7 cellular contexts compared by ENCODE assay signal in genomic region chr21:6498716-6499115, GRCh38.
DNase-seq lines count a peak whose midpoint lies in the region; ATAC-seq and TF ChIP-seq lines count a peak whose summit lies in the region.
"Not testable (repeated sequence)": the region's sequence is repeated elsewhere in the genome, so short reads cannot be mapped to it uniquely, and the experiment has no call there.

No MANE protein-coding gene starts in this region.

- intact Hi-C loops in IMR-90 (cut with micrococcal nuclease); posterior vena cava (cut with DNase I): not testable (repeated sequence)

- H4K20me1 ChIP-seq in IMR-90 (ENCODE audit: insufficient read depth, low read length): not testable (repeated sequence)

- CTCF ChIA-PET in IMR-90 (lab: Yijun Ruan, JAX): not testable (repeated sequence)

- not testable (repeated sequence) for H3K9me3 Mint-ChIP-seq in central memory CD8-positive, alpha-beta T cell

- peak; percentile 15 for ATAC-seq in GM18909 (IDR thresholded peaks at IDR 0.05; ENCODE audit: poor library complexity, unreplicated experiment)
- ATAC-seq in HG02610 (IDR thresholded peaks at IDR 0.05; ENCODE audit: unreplicated experiment): peak; percentile 19
- peak; percentile 46 for ATAC-seq in IMR-90 (ENCODE audit: low read depth)
- ATAC-seq in central memory CD8-positive, alpha-beta T cell (replicated peaks; ENCODE audit: extremely low read depth, poor library complexity, severe bottlenecking): peak; percentile 10

- not testable (repeated sequence) for H3K4me1 ChIP-seq in IMR-90 (ENCODE audit: control insufficient read depth, insufficient read depth, low read length); iPS-20b (ENCODE audit: insufficient read depth, low read length)

- WGBS in IMR-90 (ENCODE audit: extremely low coverage in 2 of 2, insufficient read length in 1 of 2), 2 experiments: no CpG with 5 or more reads among the region's 55 CpGs

- POLR2A ChIA-PET in IMR-90 (lab: Charles Lee; ENCODE audit: unreplicated experiment): not testable (repeated sequence)

- peak overlapping the region; percentile 60 for H3K9ac ChIP-seq in IMR-90 (ENCODE audit: low read depth, low read length)
- H3K9ac ChIP-seq in iPS-20b (ENCODE audit: low read depth, low read length): not testable (repeated sequence)

- TF ChIP-seq CTCF in IMR-90 (conservative IDR thresholded peaks at IDR 0.05; ENCODE audit: low read depth, low read length): not testable (repeated sequence)

- TF ChIP-seq RAD21 in IMR-90 (IDR thresholded peaks at IDR 0.05; ENCODE audit: low read length): not testable (repeated sequence)

- not testable (repeated sequence) for H4K8ac ChIP-seq in IMR-90 (ENCODE audit: low read depth in 2 of 2, low read length in 2 of 2)

- not testable (repeated sequence) for H2BK5ac ChIP-seq in IMR-90 (ENCODE audit: low read depth, low read length, poor library complexity, severe bottlenecking)

- not testable (repeated sequence) for H3K4ac ChIP-seq in IMR-90 (ENCODE audit: low read depth, low read length)

- not testable (repeated sequence) for H3K4me2 ChIP-seq in IMR-90 (ENCODE audit: low read depth, low read length)

- H3K9me1 ChIP-seq in IMR-90 (ENCODE audit: insufficient read depth, low read length): not testable (repeated sequence)

- BruUV-seq in IMR-90 (replicated peaks; lab: Mats Ljungman, UMichigan): not testable (repeated sequence)

- H3K4me3 ChIP-seq in IMR-90 (ENCODE audit: insufficient read depth, low read depth, low read length) (peak overlapping the region; percentile 54), iPS-20b (ENCODE audit: low read length) (peak overlapping the region; percentile 38; the same call in 1 of the 2 replicates)

- not testable (repeated sequence) for H3K23ac ChIP-seq in IMR-90 (ENCODE audit: low read depth, low read length)

- in situ Hi-C loops in IMR-90 (cut with MboI; ENCODE audit: low sequenced_read_pairs): not testable (repeated sequence)

- not testable (repeated sequence) for H4K5ac ChIP-seq in IMR-90 (ENCODE audit: low read depth, low read length)

- TF ChIP-seq POLR2A in IMR-90 (IDR thresholded peaks at IDR 0.05; ENCODE audit: low read depth, low read length): not testable (repeated sequence)

- not testable (repeated sequence) for H2AFZ ChIP-seq in IMR-90 (replicated peaks; ENCODE audit: low read length, poor library complexity)

- H3K36me3 Mint-ChIP-seq in central memory CD8-positive, alpha-beta T cell (ENCODE audit: insufficient read depth): not testable (repeated sequence)

- not testable (repeated sequence) for H3K9me3 ChIP-seq in IMR-90 (ENCODE audit: control insufficient read depth, insufficient read depth, low read length); iPS-20b (ENCODE audit: insufficient read depth, low read depth, low read length)

- H3K4me3 Mint-ChIP-seq in central memory CD8-positive, alpha-beta T cell: not testable (repeated sequence)

- H3K14ac ChIP-seq in IMR-90 (replicated peaks; ENCODE audit: low read depth, low read length): not testable (repeated sequence)

- not testable (repeated sequence) for H3K27ac Mint-ChIP-seq in central memory CD8-positive, alpha-beta T cell (ENCODE audit: low read depth)

- dilution Hi-C loops in IMR-90 (cut with HindIII; ENCODE audit: low sequenced_read_pairs, unreplicated experiment): not testable (repeated sequence)

- H3K4me1 Mint-ChIP-seq in central memory CD8-positive, alpha-beta T cell: not testable (repeated sequence)

- H3K27me3 ChIP-seq in IMR-90 (ENCODE audit: control insufficient read depth, insufficient read depth, low read length); iPS-20b (ENCODE audit: insufficient read depth, low read length): not testable (repeated sequence)

- not testable (repeated sequence) for H2BK120ac ChIP-seq in IMR-90 (ENCODE audit: low read depth, low read length)

- not testable (repeated sequence) for H2BK20ac ChIP-seq in IMR-90 (ENCODE audit: low read depth, low read length)

- H3K56ac ChIP-seq in IMR-90 (ENCODE audit: extremely low read depth, insufficient read depth, low read length): not testable (repeated sequence)

- not testable (repeated sequence) for H4K91ac ChIP-seq in IMR-90 (ENCODE audit: insufficient read depth, low read depth, low read length)

- H3K36me3 ChIP-seq in IMR-90 (ENCODE audit: control insufficient read depth, insufficient read depth, low read length); iPS-20b (ENCODE audit: insufficient read depth, low read depth, low read length): not testable (repeated sequence)

- peak overlapping the region; percentile 59; the same call in 1 of the 2 replicates for H3K27ac ChIP-seq in IMR-90 (ENCODE audit: insufficient read depth, low read length)
- not testable (repeated sequence) for H3K27ac ChIP-seq in iPS-20b (ENCODE audit: low read length)

- H3K18ac ChIP-seq in IMR-90 (ENCODE audit: low read depth, low read length): not testable (repeated sequence)

- not testable (repeated sequence) for H2AK9ac ChIP-seq in IMR-90 (replicated peaks; ENCODE audit: low read depth, low read length, poor library complexity)

- DNase-seq in IMR-90 (peak; percentile 0), posterior vena cava (ENCODE audit: low spot score) (peak; percentile 48)
- DNase-seq in activated CD4-positive, alpha-beta T cell treated with anti-CD3 and anti-CD28 coated beads, Interleukin-2, amount 50 U/mL, for 1 hour: peak; percentile 6
- DNase-seq in central memory CD8-positive, alpha-beta T cell (ENCODE audit: low spot score in 2 of 2): peak in 1 of 2 donors; percentile 10

- H3K27me3 Mint-ChIP-seq in central memory CD8-positive, alpha-beta T cell: not testable (repeated sequence)

- H2AK5ac ChIP-seq in IMR-90 (ENCODE audit: low read depth, low read length): not testable (repeated sequence)

- not testable (repeated sequence) for H2BK15ac ChIP-seq in IMR-90 (ENCODE audit: low read depth, low read length)

- H3K79me1 ChIP-seq in IMR-90 (ENCODE audit: low read depth in 1 of 2, low read length in 2 of 2): not testable (repeated sequence)
